20 cellular contexts compared by ENCODE assay signal in the genomic region with DNA sequence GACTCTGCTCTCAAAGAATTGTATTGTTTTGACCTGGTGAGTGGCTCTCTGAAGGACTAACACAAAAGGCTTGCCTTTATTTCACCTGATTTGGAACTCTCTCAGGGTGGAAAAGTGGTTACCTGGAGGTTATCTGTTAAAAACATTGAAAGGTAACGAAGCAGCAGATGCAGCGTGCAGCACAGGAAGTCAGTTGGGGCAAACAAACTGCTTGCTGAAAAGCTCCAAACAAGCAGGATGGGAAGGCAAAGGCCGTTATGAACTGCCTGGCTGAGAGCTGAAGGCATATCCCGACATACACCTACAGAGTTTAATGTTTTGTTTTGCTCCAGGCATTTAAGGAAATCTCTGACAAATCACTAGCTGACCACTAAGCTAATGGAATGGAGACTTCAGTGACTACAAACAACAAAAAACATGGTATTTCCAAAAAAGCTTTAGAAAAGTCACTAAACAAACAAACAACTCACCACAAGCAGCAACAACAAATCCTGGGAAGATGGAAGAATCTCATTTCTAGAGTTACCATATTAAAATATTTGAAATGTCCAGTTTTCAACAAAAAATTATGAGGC. TPM values are rescaled to one million over a fixed set of nuclear protein-coding genes. Genes with fewer than 3 reads are reported as not detected.
DNase-seq lines count a peak whose midpoint lies in the region; ATAC-seq and TF ChIP-seq lines count a peak whose summit lies in the region.
"Had no signal": no experiment of that assay in that cellular context is flagged by ENCODE, and none has a peak within 500 bp of the region (broad histone marks: within the 10 kb centered on the region; RNA-seq: fewer than 3 reads in every experiment).

No MANE protein-coding gene starts in this region.

- H3K4me3 Mint-ChIP-seq in WTC11 = no peak overlapping the region

- ATAC-seq in WTC11 (no peak), GM18502 (IDR thresholded peaks at IDR 0.05; ENCODE audit: poor library complexity, unreplicated experiment) (no peak), upper lobe of right lung (no peak)
- ATAC-seq: heart right ventricle had no signal

- no peaks in the 10 kb centered on the region for H3K36me3 ChIP-seq in upper lobe of right lung
- H3K36me3 ChIP-seq: adrenal gland, breast epithelium, colonic mucosa, upper lobe of left lung had no signal

- no peaks in the 10 kb centered on the region for H3K27me3 Mint-ChIP-seq in WTC11 (ENCODE audit: low read depth)

- no peak overlapping the region for H3K4me3 ChIP-seq in upper lobe of right lung
- H3K4me3 ChIP-seq: adrenal gland, BLaER1, breast epithelium, colonic mucosa, heart right ventricle, upper lobe of left lung had no signal

- no peaks in the 10 kb centered on the region for H3K9me3 ChIP-seq in upper lobe of right lung
- H3K9me3 ChIP-seq: adrenal gland, breast epithelium, colonic mucosa, upper lobe of left lung had no signal

- H3K27ac ChIP-seq in upper lobe of right lung = no peak overlapping the region
- H3K27ac ChIP-seq: adrenal gland, BLaER1, breast epithelium, colonic mucosa, heart right ventricle, upper lobe of left lung had no signal

- peaks cover 21% of the 10 kb centered on the region for H3K36me3 Mint-ChIP-seq in WTC11

- no peaks in the 10 kb centered on the region for H3K27me3 ChIP-seq in upper lobe of right lung
- H3K27me3 ChIP-seq: adrenal gland, BLaER1, breast epithelium, colonic mucosa, heart right ventricle, upper lobe of left lung had no signal

- no peak for TF ChIP-seq CTCF in WTC11 (IDR thresholded peaks at IDR 0.05)
- TF ChIP-seq CTCF in upper lobe of right lung (IDR thresholded peaks at IDR 0.05) = no peak

- H3K4me1 Mint-ChIP-seq in WTC11 = peaks cover 11% of the 10 kb centered on the region

- H3K4me1 ChIP-seq in upper lobe of right lung = no peaks in the 10 kb centered on the region
- H3K4me1 ChIP-seq: adrenal gland, BLaER1, breast epithelium, colonic mucosa, heart right ventricle, upper lobe of left lung had no signal

- CTCF ChIA-PET in WTC11 (lab: Charles Lee) = interaction anchor here (1.0 to 3.0 kb wide), 3 partner anchors 8 to 79 kb away, joined by 3 to 12 read pairs (median 4); no protein-coding TSS in a partner anchor

- peak overlapping the region; percentile 67 for H3K27ac Mint-ChIP-seq in WTC11

- POLR2A ChIA-PET in WTC11 (lab: Charles Lee) = interaction anchor here (0.7 kb wide), 1 partner anchor 48 kb away, joined by 5 read pairs; no protein-coding TSS in a partner anchor

- H3K9me3 Mint-ChIP-seq in WTC11 = peaks cover 19% of the 10 kb centered on the region

- intact Hi-C loops in upper lobe of right lung (cut with DNase I) = no loop called here

- DNase-seq in NCI-H345 treated with DMSO at 0.1 percent for 48 hours (lab: John Stamatoyannopoulos, UW; ENCODE audit: unreplicated experiment) = peak; percentile 2
- no peak for DNase-seq in NCI-H345 (lab: John Stamatoyannopoulos, UW)
- DNase-seq in EL = peak; percentile 3
- no peak for DNase-seq in WTC11 (ENCODE audit: low spot score)
- peak; percentile 13 for DNase-seq in myocyte (ENCODE audit: low read depth)
- DNase-seq in upper lobe of right lung = no peak
- no peak for DNase-seq in SW 1271 (lab: John Stamatoyannopoulos, UW)
- DNase-seq: activated CD4-positive, alpha-beta T cell treated with anti-CD3 and anti-CD28 coated beads for 4 hours; adrenal gland; colonic mucosa; GDM1; heart right ventricle; IMR-90; NCI-H1436 treated with DMSO at 0.1 percent for 48 hours; NCI-H748 treated with DMSO at 0.1 percent for 48 hours; stimulated activated CD4-positive, alpha-beta T cell treated with anti-CD3 and anti-CD28 coated beads, Interleukin-12 subunit alpha, Interleukin-12 subunit beta, amount 100 ng/mL, for 4 hours; upper lobe of left lung had no signal

TF ChIP-seq in WTC11, 78 proteins besides CTCF, POLR2A, EP300 and RAD21:
- no peak for TF ChIP-seq ZNF263 (CRISPR knock-in tag; IDR thresholded peaks at IDR 0.05; ENCODE audit: low read depth)
- TF ChIP-seq ZNF232 (CRISPR knock-in tag; IDR thresholded peaks at IDR 0.05) = no peak
- TF ChIP-seq FOXP1 (CRISPR knock-in tag; IDR thresholded peaks at IDR 0.05; ENCODE audit: borderline replicate concordance) = no peak
- TF ChIP-seq, protein P1, sequence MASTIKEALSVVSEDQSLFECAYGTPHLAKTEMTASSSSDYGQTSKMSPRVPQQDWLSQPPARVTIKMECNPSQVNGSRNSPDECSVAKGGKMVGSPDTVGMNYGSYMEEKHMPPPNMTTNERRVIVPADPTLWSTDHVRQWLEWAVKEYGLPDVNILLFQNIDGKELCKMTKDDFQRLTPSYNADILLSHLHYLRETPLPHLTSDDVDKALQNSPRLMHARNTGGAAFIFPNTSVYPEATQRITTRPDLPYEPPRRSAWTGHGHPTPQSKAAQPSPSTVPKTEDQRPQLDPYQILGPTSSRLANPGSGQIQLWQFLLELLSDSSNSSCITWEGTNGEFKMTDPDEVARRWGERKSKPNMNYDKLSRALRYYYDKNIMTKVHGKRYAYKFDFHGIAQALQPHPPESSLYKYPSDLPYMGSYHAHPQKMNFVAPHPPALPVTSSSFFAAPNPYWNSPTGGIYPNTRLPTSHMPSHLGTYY (CRISPR knock-in tag; IDR thresholded peaks at IDR 0.05) = no peak
- TF ChIP-seq RORB (CRISPR knock-in tag; IDR thresholded peaks at IDR 0.05) = no peak
- TF ChIP-seq, protein P2, sequence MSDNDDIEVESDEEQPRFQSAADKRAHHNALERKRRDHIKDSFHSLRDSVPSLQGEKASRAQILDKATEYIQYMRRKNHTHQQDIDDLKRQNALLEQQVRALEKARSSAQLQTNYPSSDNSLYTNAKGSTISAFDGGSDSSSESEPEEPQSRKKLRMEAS (CRISPR knock-in tag; IDR thresholded peaks at IDR 0.05) = no peak
- no peak for TF ChIP-seq FOXJ3 (CRISPR knock-in tag; IDR thresholded peaks at IDR 0.05; ENCODE audit: borderline replicate concordance)
- TF ChIP-seq, protein P3, sequence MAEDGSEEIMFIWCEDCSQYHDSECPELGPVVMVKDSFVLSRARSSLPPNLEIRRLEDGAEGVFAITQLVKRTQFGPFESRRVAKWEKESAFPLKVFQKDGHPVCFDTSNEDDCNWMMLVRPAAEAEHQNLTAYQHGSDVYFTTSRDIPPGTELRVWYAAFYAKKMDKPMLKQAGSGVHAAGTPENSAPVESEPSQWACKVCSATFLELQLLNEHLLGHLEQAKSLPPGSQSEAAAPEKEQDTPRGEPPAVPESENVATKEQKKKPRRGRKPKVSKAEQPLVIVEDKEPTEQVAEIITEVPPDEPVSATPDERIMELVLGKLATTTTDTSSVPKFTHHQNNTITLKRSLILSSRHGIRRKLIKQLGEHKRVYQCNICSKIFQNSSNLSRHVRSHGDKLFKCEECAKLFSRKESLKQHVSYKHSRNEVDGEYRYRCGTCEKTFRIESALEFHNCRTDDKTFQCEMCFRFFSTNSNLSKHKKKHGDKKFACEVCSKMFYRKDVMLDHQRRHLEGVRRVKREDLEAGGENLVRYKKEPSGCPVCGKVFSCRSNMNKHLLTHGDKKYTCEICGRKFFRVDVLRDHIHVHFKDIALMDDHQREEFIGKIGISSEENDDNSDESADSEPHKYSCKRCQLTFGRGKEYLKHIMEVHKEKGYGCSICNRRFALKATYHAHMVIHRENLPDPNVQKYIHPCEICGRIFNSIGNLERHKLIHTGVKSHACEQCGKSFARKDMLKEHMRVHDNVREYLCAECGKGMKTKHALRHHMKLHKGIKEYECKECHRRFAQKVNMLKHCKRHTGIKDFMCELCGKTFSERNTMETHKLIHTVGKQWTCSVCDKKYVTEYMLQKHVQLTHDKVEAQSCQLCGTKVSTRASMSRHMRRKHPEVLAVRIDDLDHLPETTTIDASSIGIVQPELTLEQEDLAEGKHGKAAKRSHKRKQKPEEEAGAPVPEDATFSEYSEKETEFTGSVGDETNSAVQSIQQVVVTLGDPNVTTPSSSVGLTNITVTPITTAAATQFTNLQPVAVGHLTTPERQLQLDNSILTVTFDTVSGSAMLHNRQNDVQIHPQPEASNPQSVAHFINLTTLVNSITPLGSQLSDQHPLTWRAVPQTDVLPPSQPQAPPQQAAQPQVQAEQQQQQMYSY (CRISPR knock-in tag; IDR thresholded peaks at IDR 0.05) = no peak
- TF ChIP-seq NFE2L1 (CRISPR knock-in tag; IDR thresholded peaks at IDR 0.05) = no peak
- TF ChIP-seq NR1H2 (CRISPR knock-in tag; IDR thresholded peaks at IDR 0.05) = no peak
- TF ChIP-seq, protein P4, sequence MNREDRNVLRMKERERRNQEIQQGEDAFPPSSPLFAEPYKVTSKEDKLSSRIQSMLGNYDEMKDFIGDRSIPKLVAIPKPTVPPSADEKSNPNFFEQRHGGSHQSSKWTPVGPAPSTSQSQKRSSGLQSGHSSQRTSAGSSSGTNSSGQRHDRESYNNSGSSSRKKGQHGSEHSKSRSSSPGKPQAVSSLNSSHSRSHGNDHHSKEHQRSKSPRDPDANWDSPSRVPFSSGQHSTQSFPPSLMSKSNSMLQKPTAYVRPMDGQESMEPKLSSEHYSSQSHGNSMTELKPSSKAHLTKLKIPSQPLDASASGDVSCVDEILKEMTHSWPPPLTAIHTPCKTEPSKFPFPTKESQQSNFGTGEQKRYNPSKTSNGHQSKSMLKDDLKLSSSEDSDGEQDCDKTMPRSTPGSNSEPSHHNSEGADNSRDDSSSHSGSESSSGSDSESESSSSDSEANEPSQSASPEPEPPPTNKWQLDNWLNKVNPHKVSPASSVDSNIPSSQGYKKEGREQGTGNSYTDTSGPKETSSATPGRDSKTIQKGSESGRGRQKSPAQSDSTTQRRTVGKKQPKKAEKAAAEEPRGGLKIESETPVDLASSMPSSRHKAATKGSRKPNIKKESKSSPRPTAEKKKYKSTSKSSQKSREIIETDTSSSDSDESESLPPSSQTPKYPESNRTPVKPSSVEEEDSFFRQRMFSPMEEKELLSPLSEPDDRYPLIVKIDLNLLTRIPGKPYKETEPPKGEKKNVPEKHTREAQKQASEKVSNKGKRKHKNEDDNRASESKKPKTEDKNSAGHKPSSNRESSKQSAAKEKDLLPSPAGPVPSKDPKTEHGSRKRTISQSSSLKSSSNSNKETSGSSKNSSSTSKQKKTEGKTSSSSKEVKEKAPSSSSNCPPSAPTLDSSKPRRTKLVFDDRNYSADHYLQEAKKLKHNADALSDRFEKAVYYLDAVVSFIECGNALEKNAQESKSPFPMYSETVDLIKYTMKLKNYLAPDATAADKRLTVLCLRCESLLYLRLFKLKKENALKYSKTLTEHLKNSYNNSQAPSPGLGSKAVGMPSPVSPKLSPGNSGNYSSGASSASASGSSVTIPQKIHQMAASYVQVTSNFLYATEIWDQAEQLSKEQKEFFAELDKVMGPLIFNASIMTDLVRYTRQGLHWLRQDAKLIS (CRISPR knock-in tag; IDR thresholded peaks at IDR 0.05; ENCODE audit: borderline replicate concordance) = no peak
TF ChIP-seq in WTC11: peak in this region for 0.

RNA-seq across cellular contexts. Expression of a gene that starts 44.3 kb away (rescaled TPM):
- total RNA-seq in WTC11 (2021) (3.9 to 6.1 TPM (median 3.9 TPM) in 3 replicates), myocyte (0.51 and 0.94 TPM in 2 replicates), upper lobe of right lung (10.0 TPM)
- polyA plus RNA-seq in myocyte (2012) = 0.78 TPM

RNA-seq across cellular contexts. Expression of a gene that starts 47.6 kb away (rescaled TPM):
- total RNA-seq in WTC11 (2021) (55.7 to 60.8 TPM (median 57.2 TPM) in 3 replicates), myocyte (17.5 and 23.8 TPM in 2 replicates), upper lobe of right lung (30.2 TPM)
- polyA plus RNA-seq in myocyte (2012) = 15.2 TPM

RNA-seq across cellular contexts. Expression of a gene that starts 47.7 kb away (rescaled TPM):
- 19.3 to 21.5 TPM (median 20.9 TPM) in 3 replicates for total RNA-seq in WTC11 (2021)
- 11.9 and 33.5 TPM in 2 replicates for total RNA-seq in myocyte
- polyA plus RNA-seq in myocyte (2012) = 10.4 TPM
- 13.0 TPM for total RNA-seq in upper lobe of right lung

Comparison
In these comparisons a context has a peak if more than half of its experiments do, and no peak if none do; other contexts are left out.
1. DNase-seq: peak in NCI-H345 treated with DMSO at 0.1 percent for 48 hours (single experiment), EL (single experiment) and myocyte (single experiment); none in NCI-H345 (single experiment), WTC11 (single experiment), upper lobe of right lung (single experiment) and SW 1271 (0 of 2).